In the genomic region with DNA sequence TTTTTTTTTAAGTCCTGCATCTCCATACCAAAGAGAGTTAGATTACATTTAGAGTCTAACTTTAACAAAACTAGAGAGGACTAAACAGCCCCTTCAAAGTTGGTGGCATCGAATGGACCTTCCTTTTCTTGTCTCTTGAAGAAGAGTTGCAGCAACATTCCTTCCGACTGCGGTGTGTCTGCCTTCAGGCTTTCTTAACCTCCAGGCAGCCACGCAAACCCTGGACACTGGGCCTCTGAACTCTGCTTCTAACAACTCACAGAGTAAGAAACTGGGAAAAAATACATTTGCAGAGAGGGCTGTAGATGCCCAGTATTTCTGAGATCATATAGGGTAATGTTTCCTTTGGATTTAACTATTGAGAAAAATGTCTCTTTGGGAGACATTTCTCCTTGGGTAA, we compare ENCODE assay signal across 1 cellular context.
TF ChIP-seq lines count a peak whose summit lies in the region.

No MANE protein-coding gene starts in this region.

TF ChIP-seq in H1, 55 proteins besides CTCF, POLR2A, EP300 and RAD21 (continued from another document):
- TF ChIP-seq SIX5 (IDR thresholded peaks at IDR 0.05; ENCODE audit: low read depth, low read length) (no peak), ZNF274 (IDR thresholded peaks at IDR 0.05; ENCODE audit: borderline replicate concordance, extremely low read depth, low read length) (no peak), CBX5 (IDR thresholded peaks at IDR 0.05; ENCODE audit: low read depth, low read length) (no peak), GABPA (IDR thresholded peaks at IDR 0.05; ENCODE audit: borderline replicate concordance, insufficient read depth, low read length) (no peak), BCL11A (IDR thresholded peaks at IDR 0.05; ENCODE audit: low read depth in 2 of 2, low read length in 2 of 2) (no peak), HDAC6 (IDR thresholded peaks at IDR 0.05; ENCODE audit: low read depth, low read length) (no peak), SP2 (IDR thresholded peaks at IDR 0.05; ENCODE audit: low read length) (no peak), POLR2AphosphoS5 (IDR thresholded peaks at IDR 0.05; ENCODE audit: low read depth, low read length) (no peak), RNF2 (IDR thresholded peaks at IDR 0.05; ENCODE audit: borderline replicate concordance, low read depth, low read length, missing control alignments, poor library complexity, severe bottlenecking) (no peak), SP1 (IDR thresholded peaks at IDR 0.05; ENCODE audit: low read depth, low read length) (no peak), TEAD4 (IDR thresholded peaks at IDR 0.05; ENCODE audit: low read depth, low read length) (no peak), POU5F1 (IDR thresholded peaks at IDR 0.05; ENCODE audit: low read depth, low read length) (no peak)
- TF ChIP-seq, protein P1, sequence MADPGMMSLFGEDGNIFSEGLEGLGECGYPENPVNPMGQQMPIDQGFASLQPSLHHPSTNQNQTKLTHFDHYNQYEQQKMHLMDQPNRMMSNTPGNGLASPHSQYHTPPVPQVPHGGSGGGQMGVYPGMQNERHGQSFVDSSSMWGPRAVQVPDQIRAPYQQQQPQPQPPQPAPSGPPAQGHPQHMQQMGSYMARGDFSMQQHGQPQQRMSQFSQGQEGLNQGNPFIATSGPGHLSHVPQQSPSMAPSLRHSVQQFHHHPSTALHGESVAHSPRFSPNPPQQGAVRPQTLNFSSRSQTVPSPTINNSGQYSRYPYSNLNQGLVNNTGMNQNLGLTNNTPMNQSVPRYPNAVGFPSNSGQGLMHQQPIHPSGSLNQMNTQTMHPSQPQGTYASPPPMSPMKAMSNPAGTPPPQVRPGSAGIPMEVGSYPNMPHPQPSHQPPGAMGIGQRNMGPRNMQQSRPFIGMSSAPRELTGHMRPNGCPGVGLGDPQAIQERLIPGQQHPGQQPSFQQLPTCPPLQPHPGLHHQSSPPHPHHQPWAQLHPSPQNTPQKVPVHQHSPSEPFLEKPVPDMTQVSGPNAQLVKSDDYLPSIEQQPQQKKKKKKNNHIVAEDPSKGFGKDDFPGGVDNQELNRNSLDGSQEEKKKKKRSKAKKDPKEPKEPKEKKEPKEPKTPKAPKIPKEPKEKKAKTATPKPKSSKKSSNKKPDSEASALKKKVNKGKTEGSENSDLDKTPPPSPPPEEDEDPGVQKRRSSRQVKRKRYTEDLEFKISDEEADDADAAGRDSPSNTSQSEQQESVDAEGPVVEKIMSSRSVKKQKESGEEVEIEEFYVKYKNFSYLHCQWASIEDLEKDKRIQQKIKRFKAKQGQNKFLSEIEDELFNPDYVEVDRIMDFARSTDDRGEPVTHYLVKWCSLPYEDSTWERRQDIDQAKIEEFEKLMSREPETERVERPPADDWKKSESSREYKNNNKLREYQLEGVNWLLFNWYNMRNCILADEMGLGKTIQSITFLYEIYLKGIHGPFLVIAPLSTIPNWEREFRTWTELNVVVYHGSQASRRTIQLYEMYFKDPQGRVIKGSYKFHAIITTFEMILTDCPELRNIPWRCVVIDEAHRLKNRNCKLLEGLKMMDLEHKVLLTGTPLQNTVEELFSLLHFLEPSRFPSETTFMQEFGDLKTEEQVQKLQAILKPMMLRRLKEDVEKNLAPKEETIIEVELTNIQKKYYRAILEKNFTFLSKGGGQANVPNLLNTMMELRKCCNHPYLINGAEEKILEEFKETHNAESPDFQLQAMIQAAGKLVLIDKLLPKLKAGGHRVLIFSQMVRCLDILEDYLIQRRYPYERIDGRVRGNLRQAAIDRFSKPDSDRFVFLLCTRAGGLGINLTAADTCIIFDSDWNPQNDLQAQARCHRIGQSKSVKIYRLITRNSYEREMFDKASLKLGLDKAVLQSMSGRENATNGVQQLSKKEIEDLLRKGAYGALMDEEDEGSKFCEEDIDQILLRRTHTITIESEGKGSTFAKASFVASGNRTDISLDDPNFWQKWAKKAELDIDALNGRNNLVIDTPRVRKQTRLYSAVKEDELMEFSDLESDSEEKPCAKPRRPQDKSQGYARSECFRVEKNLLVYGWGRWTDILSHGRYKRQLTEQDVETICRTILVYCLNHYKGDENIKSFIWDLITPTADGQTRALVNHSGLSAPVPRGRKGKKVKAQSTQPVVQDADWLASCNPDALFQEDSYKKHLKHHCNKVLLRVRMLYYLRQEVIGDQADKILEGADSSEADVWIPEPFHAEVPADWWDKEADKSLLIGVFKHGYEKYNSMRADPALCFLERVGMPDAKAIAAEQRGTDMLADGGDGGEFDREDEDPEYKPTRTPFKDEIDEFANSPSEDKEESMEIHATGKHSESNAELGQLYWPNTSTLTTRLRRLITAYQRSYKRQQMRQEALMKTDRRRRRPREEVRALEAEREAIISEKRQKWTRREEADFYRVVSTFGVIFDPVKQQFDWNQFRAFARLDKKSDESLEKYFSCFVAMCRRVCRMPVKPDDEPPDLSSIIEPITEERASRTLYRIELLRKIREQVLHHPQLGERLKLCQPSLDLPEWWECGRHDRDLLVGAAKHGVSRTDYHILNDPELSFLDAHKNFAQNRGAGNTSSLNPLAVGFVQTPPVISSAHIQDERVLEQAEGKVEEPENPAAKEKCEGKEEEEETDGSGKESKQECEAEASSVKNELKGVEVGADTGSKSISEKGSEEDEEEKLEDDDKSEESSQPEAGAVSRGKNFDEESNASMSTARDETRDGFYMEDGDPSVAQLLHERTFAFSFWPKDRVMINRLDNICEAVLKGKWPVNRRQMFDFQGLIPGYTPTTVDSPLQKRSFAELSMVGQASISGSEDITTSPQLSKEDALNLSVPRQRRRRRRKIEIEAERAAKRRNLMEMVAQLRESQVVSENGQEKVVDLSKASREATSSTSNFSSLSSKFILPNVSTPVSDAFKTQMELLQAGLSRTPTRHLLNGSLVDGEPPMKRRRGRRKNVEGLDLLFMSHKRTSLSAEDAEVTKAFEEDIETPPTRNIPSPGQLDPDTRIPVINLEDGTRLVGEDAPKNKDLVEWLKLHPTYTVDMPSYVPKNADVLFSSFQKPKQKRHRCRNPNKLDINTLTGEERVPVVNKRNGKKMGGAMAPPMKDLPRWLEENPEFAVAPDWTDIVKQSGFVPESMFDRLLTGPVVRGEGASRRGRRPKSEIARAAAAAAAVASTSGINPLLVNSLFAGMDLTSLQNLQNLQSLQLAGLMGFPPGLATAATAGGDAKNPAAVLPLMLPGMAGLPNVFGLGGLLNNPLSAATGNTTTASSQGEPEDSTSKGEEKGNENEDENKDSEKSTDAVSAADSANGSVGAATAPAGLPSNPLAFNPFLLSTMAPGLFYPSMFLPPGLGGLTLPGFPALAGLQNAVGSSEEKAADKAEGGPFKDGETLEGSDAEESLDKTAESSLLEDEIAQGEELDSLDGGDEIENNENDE (IDR thresholded peaks at IDR 0.05; ENCODE audit: insufficient replicate concordance, low read length), result no peak
